In the genomic region with DNA sequence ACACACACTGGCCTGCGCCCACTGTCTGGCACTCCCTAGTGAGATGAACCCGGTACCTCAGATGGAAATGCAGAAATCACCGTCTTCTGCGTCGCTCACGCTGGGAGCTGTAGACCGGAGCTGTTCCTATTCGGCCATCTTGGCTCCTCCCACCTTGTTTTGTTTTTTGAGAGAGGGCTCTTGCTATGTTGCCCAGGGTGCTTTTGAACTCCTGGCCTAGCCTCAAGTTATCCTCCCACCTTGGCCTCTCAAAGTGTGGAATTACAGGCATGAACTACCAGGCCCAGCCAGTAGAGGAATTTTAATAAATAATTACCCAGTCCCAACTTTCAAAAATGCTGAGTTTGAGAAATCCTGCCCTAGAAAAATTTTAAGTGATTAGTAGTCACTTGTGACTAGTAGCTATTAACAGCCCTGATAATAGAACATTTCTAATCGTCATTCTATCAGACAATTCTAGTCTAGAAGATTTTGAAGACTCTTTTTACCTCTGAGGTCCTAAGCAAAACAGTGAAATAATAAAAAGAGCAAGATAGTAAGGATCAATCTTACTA, we compare ENCODE assay signal across 32 cellular contexts. TPM values are rescaled to one million over a fixed set of nuclear protein-coding genes. Genes with fewer than 3 reads are reported as not detected.
"Had no signal": no experiment of that assay in that cellular context is flagged by ENCODE, and none has a peak within 500 bp of the region (broad histone marks: within the 10 kb centered on the region; RNA-seq: fewer than 3 reads in every experiment).

No MANE protein-coding gene starts in this region.

- H3K4me2 ChIP-seq: SK-N-SH had no signal

- H3K4me1 ChIP-seq: SJCRH30 had no signal

- H3K9ac ChIP-seq: SK-N-SH had no signal

- FAIRE-seq: astrocyte had no signal

- H3K36me3 Mint-ChIP-seq: activated naive CD8-positive, alpha-beta T cell; brain had no signal

- DNase-seq: activated CD4-positive, alpha-beta memory T cell treated with anti-CD3 and anti-CD28 coated beads, Interleukin-2, amount 10 ng/mL, durations not matched to agents 7 days and 5 days; activated CD4-positive, alpha-beta T cell treated with anti-CD3 and anti-CD28 coated beads for 36 hours; activated CD4-positive, alpha-beta T cell treated with anti-CD3 and anti-CD28 coated beads, Interleukin-2, amount 50 U/mL, for 1 hour; activated gamma-delta T cell; activated naive CD4-positive, alpha-beta T cell treated with anti-CD3 and anti-CD28 coated beads for 36 hours; activated T-cell treated with anti-CD3 and anti-CD28 coated beads for 4 hours; activated T-cell treated with anti-CD3 and anti-CD28 coated beads, Interleukin-2, amount 50 U/mL, for 48 hours; amygdala; Kasumi-1; NCI-H1105 treated with DMSO at 0.1 percent for 48 hours; NCI-H1694 treated with DMSO at 0.1 percent for 48 hours; NCI-H2081; NCI-H2227 treated with DMSO at 0.1 percent for 48 hours; NCI-H446 treated with DMSO at 0.1 percent for 48 hours; NCI-H524 treated with DMSO at 0.1 percent for 48 hours; NCI-H82; NK-92 treated with Interleukin-12 subunit alpha and Interleukin-12 subunit beta, amount 100 ng/mL, for 24 hours; OCI-M1; Right ventricle myocardium superior; SJCRH30; SK-N-SH; T-helper 1 cell had no signal

- H3K4me3 ChIP-seq: SJCRH30 had no signal

- H3K4me1 Mint-ChIP-seq: activated CD4-positive, alpha-beta T cell treated with anti-CD3 and anti-CD28 coated beads for 36 hours; activated T-helper 17 cell treated with anti-CD3 and anti-CD28 coated beads, Interleukin-2, amount 50 U/mL, for 72 hours; brain; central memory CD8-positive, alpha-beta T cell had no signal

- H3K27me3 ChIP-seq: SJCRH30 had no signal

- ATAC-seq: activated CD4-positive, alpha-beta T cell treated with anti-CD3 and anti-CD28 coated beads for 36 hours; activated T-helper 17 cell treated with anti-CD3 and anti-CD28 coated beads, Interleukin-2, amount 50 U/mL, for 72 hours; Panc1 had no signal

- H3K27ac ChIP-seq: RWPE1, SJCRH30, VCaP had no signal

- H3K4me3 Mint-ChIP-seq: activated CD4-positive, alpha-beta memory T cell treated with anti-CD3 and anti-CD28 coated beads, Interleukin-2, amount 10 ng/mL, durations not matched to agents 7 days and 5 days; activated CD4-positive, alpha-beta T cell treated with anti-CD3 and anti-CD28 coated beads for 36 hours; activated naive CD4-positive, alpha-beta T cell treated with anti-CD3 and anti-CD28 coated beads for 36 hours; activated naive CD8-positive, alpha-beta T cell; activated T-helper 17 cell treated with anti-CD3 and anti-CD28 coated beads, Interleukin-2, amount 50 U/mL, for 72 hours; brain; central memory CD8-positive, alpha-beta T cell had no signal

- H3K9me3 ChIP-seq: SJCRH30, SK-N-SH had no signal

- H3K36me3 ChIP-seq: SJCRH30 had no signal

- H3K27ac Mint-ChIP-seq: activated CD4-positive, alpha-beta memory T cell treated with anti-CD3 and anti-CD28 coated beads, Interleukin-2, amount 10 ng/mL, durations not matched to agents 7 days and 5 days; activated CD4-positive, alpha-beta T cell treated with anti-CD3 and anti-CD28 coated beads for 36 hours; activated naive CD4-positive, alpha-beta T cell treated with anti-CD3 and anti-CD28 coated beads for 36 hours; activated naive CD8-positive, alpha-beta T cell; activated T-helper 17 cell treated with anti-CD3 and anti-CD28 coated beads, Interleukin-2, amount 50 U/mL, for 72 hours; brain had no signal

- H3K27me3 Mint-ChIP-seq: activated CD4-positive, alpha-beta memory T cell treated with anti-CD3 and anti-CD28 coated beads, Interleukin-2, amount 10 ng/mL, durations not matched to agents 7 days and 5 days; activated CD4-positive, alpha-beta T cell treated with anti-CD3 and anti-CD28 coated beads for 36 hours; activated naive CD8-positive, alpha-beta T cell; activated T-helper 17 cell treated with anti-CD3 and anti-CD28 coated beads, Interleukin-2, amount 50 U/mL, for 72 hours; brain had no signal

- H3K9me3 Mint-ChIP-seq: activated naive CD4-positive, alpha-beta T cell treated with anti-CD3 and anti-CD28 coated beads for 36 hours; activated T-helper 17 cell treated with anti-CD3 and anti-CD28 coated beads, Interleukin-2, amount 50 U/mL, for 72 hours; central memory CD8-positive, alpha-beta T cell had no signal

RNA-seq across cellular contexts. Expression of a gene that starts 49.9 kb away (rescaled TPM):
- total RNA-seq: activated CD4-positive, alpha-beta memory T cell treated with anti-CD3 and anti-CD28 coated beads, Interleukin-2, amount 10 ng/mL, durations not matched to agents 7 days and 5 days; activated CD8-positive, alpha-beta memory T cell treated with anti-CD3 and anti-CD28 coated beads for 36 hours; astrocyte; Right ventricle myocardium superior; T-helper 2 cell treated with Interferon-gamma antibody and Interleukin-4, amounts not matched to agents 100 ng/mL and 5 ng/mL, for 36 hours had no signal
- polyA plus RNA-seq: SK-N-SH had no signal
